26 cellular contexts compared by ENCODE assay signal in genomic region chr2:42335514-42336104, GRCh38. TPM values are rescaled to one million over a fixed set of nuclear protein-coding genes. Genes with fewer than 3 reads are reported as not detected.
DNase-seq lines count a peak whose midpoint lies in the region; ATAC-seq, FAIRE-seq and TF ChIP-seq lines count a peak whose summit lies in the region.
"Had no signal": no experiment of that assay in that cellular context is flagged by ENCODE, and none has a peak within 500 bp of the region (broad histone marks: within the 10 kb centered on the region; RNA-seq: fewer than 3 reads in every experiment).

No MANE protein-coding gene starts in this region.

- dilution Hi-C loops in mammary epithelial cell (cut with HindIII; ENCODE audit: low sequenced_read_pairs), result no loop called here

- H3K27me3 ChIP-seq in PC-3 (ENCODE audit: low read length), result no peaks in the 10 kb centered on the region
- H3K27me3 ChIP-seq in esophagus muscularis mucosa, result no peaks in the 10 kb centered on the region
- H3K27me3 ChIP-seq in mammary epithelial cell (ENCODE audit: insufficient read depth, low read length), result no peaks in the 10 kb centered on the region
- H3K27me3 ChIP-seq in breast epithelium, result no peaks in the 10 kb centered on the region
- H3K27me3 ChIP-seq: BLaER1, SJSA1 had no signal

- DNase-seq in activated CD4-positive, alpha-beta memory T cell treated with anti-CD3 and anti-CD28 coated beads for 36 hours, result no peak
- DNase-seq in activated CD4-positive, alpha-beta memory T cell treated with anti-CD3 and anti-CD28 coated beads, Interleukin-2, amount 10 ng/mL, durations not matched to agents 7 days and 5 days, result no peak
- no peak for DNase-seq in A549 (ENCODE audit: low read depth in 1 of 2, low spot score in 1 of 2)
- no peak for DNase-seq in PC-3
- DNase-seq in esophagus muscularis mucosa (ENCODE audit: extremely low spot score), result peak; percentile 62
- no peak for DNase-seq in mammary epithelial cell
- DNase-seq in breast epithelium (ENCODE audit: low spot score in 2 of 2), result no peak
- DNase-seq: 8988T; Caco-2; CD4-positive, alpha-beta T cell; GOT3; HCEC 1CT; Karpas-422; NCI-H1092; NCI-H1417 treated with DMSO at 0.1 percent for 48 hours; NCI-H1694 treated with DMSO at 0.1 percent for 48 hours; NCI-H2081; NCI-H2227 treated with DMSO at 0.1 percent for 48 hours; NCI-H526 treated with DMSO at 0.1 percent for 48 hours; Right ventricle myocardium superior; RPMI8226 had no signal

- H2AFZ ChIP-seq in PC-3 (ENCODE audit: low read length) (no peak overlapping the region), mammary epithelial cell (ENCODE audit: low read depth, low read length) (no peak overlapping the region)

- in situ Hi-C loops in mammary epithelial cell (cut with MboI; ENCODE audit: low sequenced_read_pairs in 2 of 2), result loop anchor here (10.0 to 25.0 kb wide), 2 partner anchors 223 to 231 kb away; no protein-coding TSS in a partner anchor

- H3K27ac ChIP-seq in A549 (no peak overlapping the region), PC-3 (ENCODE audit: low read length) (no peak overlapping the region), esophagus muscularis mucosa (replicated peaks in 1 of 4) (no peak overlapping the region), mammary epithelial cell (ENCODE audit: insufficient read depth, low read depth, low read length) (no peak overlapping the region), breast epithelium (no peak overlapping the region)
- H3K27ac ChIP-seq: BLaER1, SJSA1 had no signal

- H3K9ac ChIP-seq in PC-3 (ENCODE audit: low read length) (no peak overlapping the region), mammary epithelial cell (ENCODE audit: insufficient read depth, low read length) (no peak overlapping the region)
- H3K9ac ChIP-seq: BLaER1 had no signal

- H3K36me3 Mint-ChIP-seq in activated CD4-positive, alpha-beta memory T cell treated with anti-CD3 and anti-CD28 coated beads for 36 hours, result peaks cover 68% of the 10 kb centered on the region
- H3K36me3 Mint-ChIP-seq in activated CD4-positive, alpha-beta memory T cell treated with anti-CD3 and anti-CD28 coated beads, Interleukin-2, amount 10 ng/mL, durations not matched to agents 7 days and 5 days (ENCODE audit: low read depth), result peaks cover 83% of the 10 kb centered on the region

- TF ChIP-seq POLR2A in A549 (IDR thresholded peaks at IDR 0.05; ENCODE audit: low read length) (no peak), esophagus muscularis mucosa (IDR thresholded peaks at IDR 0.05; ENCODE audit: low read depth) (no peak), breast epithelium (IDR thresholded peaks at IDR 0.05) (no peak)

- peaks cover 14% of the 10 kb centered on the region for H3K9me3 Mint-ChIP-seq in activated CD4-positive, alpha-beta memory T cell treated with anti-CD3 and anti-CD28 coated beads for 36 hours
- peaks cover 2% of the 10 kb centered on the region for H3K9me3 Mint-ChIP-seq in activated CD4-positive, alpha-beta memory T cell treated with anti-CD3 and anti-CD28 coated beads, Interleukin-2, amount 10 ng/mL, durations not matched to agents 7 days and 5 days

- H3K9me3 ChIP-seq in A549 (no peaks in the 10 kb centered on the region), PC-3 (ENCODE audit: low read length) (no peaks in the 10 kb centered on the region), esophagus muscularis mucosa (no peaks in the 10 kb centered on the region), mammary epithelial cell (replicated peaks; ENCODE audit: insufficient read depth, low read length) (no peaks in the 10 kb centered on the region), breast epithelium (no peaks in the 10 kb centered on the region)
- H3K9me3 ChIP-seq: BLaER1, Caco-2, SJSA1 had no signal

- H3K27me3 Mint-ChIP-seq in activated CD4-positive, alpha-beta memory T cell treated with anti-CD3 and anti-CD28 coated beads for 36 hours, result no peaks in the 10 kb centered on the region
- H3K27me3 Mint-ChIP-seq in activated CD4-positive, alpha-beta memory T cell treated with anti-CD3 and anti-CD28 coated beads, Interleukin-2, amount 10 ng/mL, durations not matched to agents 7 days and 5 days, result no peaks in the 10 kb centered on the region
- H3K27me3 Mint-ChIP-seq: CD4-positive, alpha-beta T cell had no signal

- FAIRE-seq in A549 (lab: Jason Lieb, UNC), result no peak
- FAIRE-seq: G401.6, GM12878 had no signal

- H4K20me1 ChIP-seq in PC-3 (ENCODE audit: low read length) (no peaks in the 10 kb centered on the region), mammary epithelial cell (ENCODE audit: insufficient read depth, low read length) (no peaks in the 10 kb centered on the region)

- H3K36me3 ChIP-seq in PC-3 (ENCODE audit: low read depth, low read length) (peaks cover 28% of the 10 kb centered on the region; the same call in 1 of the 2 replicates), esophagus muscularis mucosa (peaks cover 25 to 88% (median 49%) of the 10 kb centered on the region in 4 donors), mammary epithelial cell (ENCODE audit: insufficient read depth, low read length) (peaks cover 6% of the 10 kb centered on the region), breast epithelium (peaks cover 3% of the 10 kb centered on the region)

- TF ChIP-seq CTCF in A549 (IDR thresholded peaks at IDR 0.05) (no peak), PC-3 (conservative IDR thresholded peaks at IDR 0.05; ENCODE audit: low read depth, low read length) (no peak), esophagus muscularis mucosa (IDR thresholded peaks at IDR 0.05) (no peak), mammary epithelial cell (conservative IDR thresholded peaks at IDR 0.05 in 1 of 2, IDR thresholded peaks at IDR 0.05 in 1 of 2; ENCODE audit: extremely low read depth in 1 of 2, insufficient read depth in 1 of 2, low read depth in 1 of 2, low read length in 2 of 2) (no peak), breast epithelium (IDR thresholded peaks at IDR 0.05) (no peak)

- WGBS in A549 (ENCODE audit: missing lambda C conversion rate), result 94% methylated on average over 10 of the region's 10 CpGs
- 97% methylated on average over 10 of the region's 10 CpGs for WGBS in esophagus muscularis mucosa
- WGBS in mammary epithelial cell (ENCODE audit: low coverage, missing lambda C conversion rate), result 90% methylated on average over 10 of the region's 10 CpGs

- no peaks in the 10 kb centered on the region for H3F3A ChIP-seq in PC-3 (ENCODE audit: low read length, unreplicated experiment)

- H3K79me2 ChIP-seq in PC-3 (ENCODE audit: low read length) (no peaks in the 10 kb centered on the region), mammary epithelial cell (ENCODE audit: insufficient read depth, low read length) (peaks cover 11% of the 10 kb centered on the region)

- POLR2A ChIA-PET in activated CD4-positive, alpha-beta memory T cell treated with anti-CD3 and anti-CD28 coated beads for 36 hours (lab: Charles Lee), result no interaction called here
- POLR2A ChIA-PET in activated CD4-positive, alpha-beta memory T cell treated with anti-CD3 and anti-CD28 coated beads, Interleukin-2, amount 10 ng/mL, durations not matched to agents 7 days and 5 days (lab: Charles Lee), result no interaction called here
- POLR2A ChIA-PET in A549 (lab: Yijun Ruan, JAX) (no interaction called here), PC-3 (lab: Charles Lee; ENCODE audit: unreplicated experiment) (no interaction called here)

- no peak overlapping the region for H3K4me2 ChIP-seq in A549
- H3K4me2 ChIP-seq in PC-3 (ENCODE audit: low read length), result no peak overlapping the region
- H3K4me2 ChIP-seq in mammary epithelial cell (ENCODE audit: insufficient read depth, low read depth, low read length), result no peak overlapping the region
- H3K4me2 ChIP-seq: BLaER1 had no signal

- H3K27ac Mint-ChIP-seq in activated CD4-positive, alpha-beta memory T cell treated with anti-CD3 and anti-CD28 coated beads for 36 hours, result peak overlapping the region; percentile 49
- H3K27ac Mint-ChIP-seq in activated CD4-positive, alpha-beta memory T cell treated with anti-CD3 and anti-CD28 coated beads, Interleukin-2, amount 10 ng/mL, durations not matched to agents 7 days and 5 days, result no peak overlapping the region
- H3K27ac Mint-ChIP-seq: CD4-positive, alpha-beta T cell had no signal

- H3K9me2 ChIP-seq in PC-3 (replicated peaks; ENCODE audit: low read length), result no peaks in the 10 kb centered on the region

- H3K4me1 ChIP-seq in A549 (peaks cover 6% of the 10 kb centered on the region; the same call in 2 of the 3 replicates), PC-3 (ENCODE audit: insufficient read depth, low read length) (no peaks in the 10 kb centered on the region), esophagus muscularis mucosa (no peaks in the 10 kb centered on the region), mammary epithelial cell (ENCODE audit: insufficient read depth, low read length) (no peaks in the 10 kb centered on the region), breast epithelium (no peaks in the 10 kb centered on the region)
- H3K4me1 ChIP-seq: Caco-2 had no signal

- no peak for TF ChIP-seq RAD21 in A549 (conservative IDR thresholded peaks at IDR 0.05 in 1 of 2, IDR thresholded peaks at IDR 0.05 in 1 of 2)

- ATAC-seq in A549 (no peak), PC-3 (no peak), HG03432 (IDR thresholded peaks at IDR 0.05; ENCODE audit: unreplicated experiment) (no peak)
- ATAC-seq: GM12878 had no signal

- CTCF ChIA-PET in activated CD4-positive, alpha-beta memory T cell treated with anti-CD3 and anti-CD28 coated beads for 36 hours (lab: Charles Lee), result no interaction called here
- CTCF ChIA-PET in activated CD4-positive, alpha-beta memory T cell treated with anti-CD3 and anti-CD28 coated beads, Interleukin-2, amount 10 ng/mL, durations not matched to agents 7 days and 5 days (lab: Charles Lee), result interaction anchor here (0.6 to 1.1 kb wide), 2 partner anchors 9 to 239 kb away, joined by 3 read pairs; no protein-coding TSS in a partner anchor
- CTCF ChIA-PET in A549 (lab: Yijun Ruan, JAX), result no interaction called here
- CTCF ChIA-PET in PC-3 (lab: Charles Lee), result no interaction called here
- CTCF ChIA-PET in mammary epithelial cell (lab: Charles Lee; ENCODE audit: low non-redundant PET), result no interaction called here

- BruUV-seq in PC-3 (replicated peaks; lab: Mats Ljungman, UMichigan) (TSS peak; percentile 8), mammary epithelial cell (replicated peaks; lab: Mats Ljungman, UMichigan) (no TSS peak)

- no peak overlapping the region for H3K4me3 Mint-ChIP-seq in activated CD4-positive, alpha-beta memory T cell treated with anti-CD3 and anti-CD28 coated beads for 36 hours
- H3K4me3 Mint-ChIP-seq in activated CD4-positive, alpha-beta memory T cell treated with anti-CD3 and anti-CD28 coated beads, Interleukin-2, amount 10 ng/mL, durations not matched to agents 7 days and 5 days, result no peak overlapping the region
- H3K4me3 Mint-ChIP-seq: CD4-positive, alpha-beta T cell had no signal

- H3K4me1 Mint-ChIP-seq in activated CD4-positive, alpha-beta memory T cell treated with anti-CD3 and anti-CD28 coated beads for 36 hours (ENCODE audit: low read depth), result peaks cover 4% of the 10 kb centered on the region
- no peaks in the 10 kb centered on the region for H3K4me1 Mint-ChIP-seq in activated CD4-positive, alpha-beta memory T cell treated with anti-CD3 and anti-CD28 coated beads, Interleukin-2, amount 10 ng/mL, durations not matched to agents 7 days and 5 days

- TF ChIP-seq EP300 in A549 (IDR thresholded peaks at IDR 0.05), result no peak
- TF ChIP-seq EP300 in esophagus muscularis mucosa (IDR thresholded peaks at IDR 0.05), result no peak

- intact Hi-C loops in activated CD4-positive, alpha-beta memory T cell treated with anti-CD3 and anti-CD28 coated beads for 36 hours (cut with micrococcal nuclease), result no loop called here
- intact Hi-C loops in PC-3 (cut with micrococcal nuclease), result no loop called here
- intact Hi-C loops in esophagus muscularis mucosa (cut with DNase I), result loop anchor here (10.0 kb wide), 1 partner anchor 491 kb away; no protein-coding TSS in a partner anchor
- intact Hi-C loops in mammary epithelial cell (cut with micrococcal nuclease), result no loop called here
- intact Hi-C loops in breast epithelium (cut with DNase I; ENCODE audit: low total_unique reads), result no loop called here

- no peak overlapping the region for H3K4me3 ChIP-seq in A549
- H3K4me3 ChIP-seq in PC-3 (ENCODE audit: low read length), result no peak overlapping the region
- H3K4me3 ChIP-seq in esophagus muscularis mucosa, result no peak overlapping the region
- H3K4me3 ChIP-seq in mammary epithelial cell (replicated peaks in 1 of 3; ENCODE audit: insufficient read depth in 1 of 3, low read depth in 2 of 3, low read length in 3 of 3), result no peak overlapping the region
- H3K4me3 ChIP-seq in breast epithelium, result no peak overlapping the region
- H3K4me3 ChIP-seq: BLaER1, GM12878, SJSA1 had no signal

RNA-seq across cellular contexts. Expression of gene COX7A2L, which starts 25.4 kb away (rescaled TPM):
- 100 to 1,000 TPM; 102 to 107 TPM for total RNA-seq in activated CD4-positive, alpha-beta memory T cell treated with anti-CD3 and anti-CD28 coated beads for 36 hours
- 100 to 1,000 TPM; 102 TPM for total RNA-seq in activated CD4-positive, alpha-beta memory T cell treated with anti-CD3 and anti-CD28 coated beads, Interleukin-2, amount 10 ng/mL, durations not matched to agents 7 days and 5 days
- polyA plus RNA-seq in A549 (2011; rRNA removed) (219 and 258 TPM in 2 replicates), A549 (2017; fragmentation: RNase III; extraction: RNeasy Plus Mini Kit Qiagen cat#74134 plus additional on column Dnase treatment) (126 to 130 TPM (median 127 TPM) in 3 replicates), mammary epithelial cell (102 TPM)
- 80.0 and 83.8 TPM in 2 replicates for polyA plus RNA-seq in A549 (2012; cell fraction: cytosol; rRNA removed)
- polyA plus RNA-seq in A549 (2012; cell fraction: nucleus; rRNA removed), result 29.7 and 52.2 TPM in 2 replicates
- polyA minus RNA-seq in A549 (2011; rRNA and poly(A)+ RNA removed), result 83.2 and 85.8 TPM in 2 replicates
- total RNA-seq in PC-3 (2014; rRNA removed) (106 and 120 TPM in 2 replicates), esophagus muscularis mucosa (100 to 1,000 TPM in 1 of 4 donors, 10 to 100 TPM in 3; 56.9 to 122 (median 95.1) TPM), mammary epithelial cell (100 to 1,000 TPM; 129 to 238 TPM), breast epithelium (100 to 1,000 TPM; 142 to 161 (median 149) TPM)
- polyA minus RNA-seq in mammary epithelial cell, result 109 TPM
